9 cellular contexts compared by ENCODE assay signal in genomic region chr19:47729468-47729798, GRCh38. TPM values are rescaled to one million over a fixed set of nuclear protein-coding genes. Genes with fewer than 3 reads are reported as not detected.
DNase-seq lines count a peak whose midpoint lies in the region; ATAC-seq, FAIRE-seq and TF ChIP-seq lines count a peak whose summit lies in the region.
"Had no signal": no experiment of that assay in that cellular context is flagged by ENCODE, and none has a peak within 500 bp of the region (broad histone marks: within the 10 kb centered on the region; RNA-seq: fewer than 3 reads in every experiment).

No MANE protein-coding gene starts in this region.

- H3K4me1 Mint-ChIP-seq in astrocyte (ENCODE audit: low read depth, unreplicated experiment), result peaks cover 19% of the 10 kb centered on the region

- H3K27ac Mint-ChIP-seq in astrocyte (ENCODE audit: unreplicated experiment), result peak overlapping the region; percentile 98

- no peak for FAIRE-seq in astrocyte (lab: Jason Lieb, UNC)

- ATAC-seq in GM18861 (IDR thresholded peaks at IDR 0.05; ENCODE audit: unreplicated experiment), result no peak

- H2AFZ ChIP-seq in astrocyte (ENCODE audit: low read depth, low read length), result peak overlapping the region; percentile 30

- peak; percentile 18 to 28 for DNase-seq in stimulated activated CD4-positive, alpha-beta T cell treated with anti-CD3 and anti-CD28 coated beads, Interleukin-4, amount 100 ng/mL, for 4 hours
- no peak for DNase-seq in stimulated activated CD4-positive, alpha-beta T cell treated with anti-CD3 and anti-CD28 coated beads, Interleukin-1b, Interleukin-23, amount 100 ng/mL, for 48 hours
- DNase-seq in astrocyte (ENCODE audit: low read depth), result peak; percentile 88
- DNase-seq in stimulated activated CD8-positive, alpha-beta memory T cell treated with anti-CD3 and anti-CD28 coated beads, Interleukin-4, amount 100 ng/mL, for 48 hours, result peak; percentile 47
- no peak for DNase-seq in central memory CD4-positive, alpha-beta T cell
- no peak for DNase-seq in DMS153 (lab: John Stamatoyannopoulos, UW)

- H3K4me3 Mint-ChIP-seq in astrocyte (ENCODE audit: unreplicated experiment), result peak overlapping the region; percentile 75

- H3K36me3 Mint-ChIP-seq in astrocyte (ENCODE audit: low read depth, unreplicated experiment), result peaks cover 36% of the 10 kb centered on the region

- peaks cover 20% of the 10 kb centered on the region for H3K4me1 ChIP-seq in astrocyte (ENCODE audit: insufficient read depth, low read length)
- H3K4me1 ChIP-seq in iPS-20b (ENCODE audit: insufficient read depth, low read length), result peaks cover 6% of the 10 kb centered on the region; the same call in 1 of the 2 replicates

- no peak for TF ChIP-seq CTCF in astrocyte (IDR thresholded peaks at IDR 0.05; ENCODE audit: insufficient read depth, low read depth, low read length)

- H3K27ac ChIP-seq in astrocyte (ENCODE audit: low read depth, low read length) (peak overlapping the region; percentile 74), iPS-20b (ENCODE audit: low read length) (no peak overlapping the region)
- H3K27ac ChIP-seq: cardiac muscle cell had no signal

- H3K79me2 ChIP-seq in astrocyte (ENCODE audit: insufficient read depth, low read length), result peaks cover 27% of the 10 kb centered on the region

- no peaks in the 10 kb centered on the region for H3K9me3 ChIP-seq in astrocyte (ENCODE audit: insufficient read depth, low read depth, low read length)
- H3K9me3 ChIP-seq in iPS-20b (ENCODE audit: insufficient read depth, low read depth, low read length), result no peaks in the 10 kb centered on the region

- no peaks in the 10 kb centered on the region for H3K27me3 Mint-ChIP-seq in astrocyte (ENCODE audit: low read depth, unreplicated experiment)

- no peaks in the 10 kb centered on the region for H3K9me3 Mint-ChIP-seq in astrocyte (ENCODE audit: unreplicated experiment)

- H3K4me3 ChIP-seq in astrocyte (ENCODE audit: insufficient read depth, low read depth, low read length), result peak overlapping the region; percentile 3
- H3K4me3 ChIP-seq in iPS-20b (ENCODE audit: low read length), result peak overlapping the region; percentile 77

- peaks cover 16% of the 10 kb centered on the region for H3K36me3 ChIP-seq in astrocyte (ENCODE audit: insufficient read depth, low read length)
- H3K36me3 ChIP-seq in iPS-20b (ENCODE audit: insufficient read depth, low read depth, low read length), result no peaks in the 10 kb centered on the region
- H3K36me3 ChIP-seq: cardiac muscle cell had no signal

- H3K9ac ChIP-seq in astrocyte (ENCODE audit: low read length) (peak overlapping the region; percentile 68), iPS-20b (ENCODE audit: low read depth, low read length) (peak overlapping the region; percentile 64; the same call in 1 of the 2 replicates)

- peak overlapping the region; percentile 79 for H3K4me2 ChIP-seq in astrocyte (ENCODE audit: low read length)

- H3K27me3 ChIP-seq in astrocyte (ENCODE audit: insufficient read depth, low read length) (no peaks in the 10 kb centered on the region), iPS-20b (ENCODE audit: insufficient read depth, low read length) (no peaks in the 10 kb centered on the region)
- H3K27me3 ChIP-seq: cardiac muscle cell had no signal

- peaks cover 23% of the 10 kb centered on the region for H4K20me1 ChIP-seq in astrocyte (ENCODE audit: insufficient read depth, low read length)

RNA-seq across cellular contexts. Expression of gene NOP53, which starts 15.9 kb away (rescaled TPM):
- total RNA-seq in astrocyte, result 79.4 and 89.9 TPM in 2 replicates

RNA-seq across cellular contexts. Expression of gene EHD2, which starts 16.2 kb away (rescaled TPM):
- total RNA-seq in astrocyte, result 159 and 170 TPM in 2 replicates

RNA-seq across cellular contexts. Expression of gene SELENOW, which starts 49.1 kb away (rescaled TPM):
- total RNA-seq in astrocyte, result 257 and 279 TPM in 2 replicates

Comparison
In these comparisons a context has a peak if more than half of its experiments do, and no peak if none do; other contexts are left out.
1. DNase-seq: peak in stimulated activated CD4-positive, alpha-beta T cell treated with anti-CD3 and anti-CD28 coated beads, Interleukin-4, amount 100 ng/mL, for 4 hours (2 of 2), astrocyte (single experiment) and stimulated activated CD8-positive, alpha-beta memory T cell treated with anti-CD3 and anti-CD28 coated beads, Interleukin-4, amount 100 ng/mL, for 48 hours (single experiment); none in stimulated activated CD4-positive, alpha-beta T cell treated with anti-CD3 and anti-CD28 coated beads, Interleukin-1b, Interleukin-23, amount 100 ng/mL, for 48 hours (single experiment), central memory CD4-positive, alpha-beta T cell (single experiment) and DMS153 (single experiment).